In genomic region chr15:62491642-62492041, GRCh38 we compare ENCODE assay signal across 30 cellular contexts.
DNase-seq lines count a peak whose midpoint lies in the region; ATAC-seq and TF ChIP-seq lines count a peak whose summit lies in the region.
"Had no signal": no experiment of that assay in that cellular context is flagged by ENCODE, and none has a peak within 500 bp of the region (broad histone marks: within the 10 kb centered on the region; RNA-seq: fewer than 3 reads in every experiment).

No MANE protein-coding gene starts in this region.

- in situ Hi-C loops in astrocyte of the spinal cord (cut with HindIII; ENCODE audit: low sequenced_read_pairs) = no loop called here
- in situ Hi-C loops in gastrocnemius medialis (cut with MboI; ENCODE audit: low sequenced_read_pairs in 4 of 4) = no loop called here

- H4K20me1 ChIP-seq in smooth muscle cell (ENCODE audit: low read depth) = no peaks in the 10 kb centered on the region

- peak overlapping the region; percentile 39 for H3K27ac Mint-ChIP-seq in activated naive CD4-positive, alpha-beta T cell treated with anti-CD3 and anti-CD28 coated beads, Interleukin-2, amount 50 U/mL, for 24 hours
- H3K27ac Mint-ChIP-seq in activated naive CD4-positive, alpha-beta T cell treated with anti-CD3 and anti-CD28 coated beads for 36 hours = no peak overlapping the region
- H3K27ac Mint-ChIP-seq: activated naive CD8-positive, alpha-beta T cell treated with anti-CD3 and anti-CD28 coated beads, Interleukin-2, amount 10 ng/mL, durations not matched to agents 7 days and 5 days; B cell; CD8-positive, alpha-beta memory T cell; naive B cell; stimulated activated naive CD8-positive, alpha-beta T cell treated with anti-CD3 and anti-CD28 coated beads, Interleukin-15, amount 100 ng/mL, for 72 hours; T-helper 2 cell treated with Interferon-gamma antibody and Interleukin-4, amounts not matched to agents 5 μg/mL and 100 μg/mL, for 36 hours had no signal

- H3K4me3 ChIP-seq in astrocyte of the spinal cord (ENCODE audit: low read depth, low read length) = no peak overlapping the region
- H3K4me3 ChIP-seq in smooth muscle cell = no peak overlapping the region
- H3K4me3 ChIP-seq in gastrocnemius medialis = no peak overlapping the region
- H3K4me3 ChIP-seq in ascending aorta = no peak overlapping the region
- H3K4me3 ChIP-seq: HAP-1, tibial artery had no signal

- intact Hi-C loops in activated naive CD4-positive, alpha-beta T cell treated with anti-CD3 and anti-CD28 coated beads for 36 hours (cut with micrococcal nuclease) = no loop called here
- intact Hi-C loops in gastrocnemius medialis (cut with DNase I; ENCODE audit: low total_unique reads) = no loop called here
- intact Hi-C loops in ascending aorta (cut with DNase I) = no loop called here

- H3K36me3 ChIP-seq in smooth muscle cell (ENCODE audit: low read depth) = no peaks in the 10 kb centered on the region
- no peaks in the 10 kb centered on the region for H3K36me3 ChIP-seq in gastrocnemius medialis
- H3K36me3 ChIP-seq in ascending aorta = no peaks in the 10 kb centered on the region
- H3K36me3 ChIP-seq: HAP-1, tibial artery had no signal

- no peaks in the 10 kb centered on the region for H3K9me3 Mint-ChIP-seq in activated naive CD4-positive, alpha-beta T cell treated with anti-CD3 and anti-CD28 coated beads, Interleukin-2, amount 50 U/mL, for 24 hours
- H3K9me3 Mint-ChIP-seq in activated naive CD4-positive, alpha-beta T cell treated with anti-CD3 and anti-CD28 coated beads for 36 hours = no peaks in the 10 kb centered on the region
- H3K9me3 Mint-ChIP-seq: activated naive CD8-positive, alpha-beta T cell treated with anti-CD3 and anti-CD28 coated beads, Interleukin-2, amount 10 ng/mL, durations not matched to agents 7 days and 5 days; CD8-positive, alpha-beta memory T cell; naive B cell; stimulated activated naive CD8-positive, alpha-beta T cell treated with anti-CD3 and anti-CD28 coated beads, Interleukin-15, amount 100 ng/mL, for 72 hours; T-helper 2 cell treated with Interferon-gamma antibody and Interleukin-4, amounts not matched to agents 5 μg/mL and 100 μg/mL, for 36 hours had no signal

- TF ChIP-seq CTCF in astrocyte of the spinal cord (IDR thresholded peaks at IDR 0.05; ENCODE audit: low read depth, low read length) = no peak
- TF ChIP-seq CTCF in smooth muscle cell (IDR thresholded peaks at IDR 0.05; ENCODE audit: borderline replicate concordance, insufficient read depth, poor library complexity, severe bottlenecking) = no peak
- TF ChIP-seq CTCF in gastrocnemius medialis (IDR thresholded peaks at IDR 0.05 in 4 of 5, conservative IDR thresholded peaks at IDR 0.05 in 1 of 5) = no peak
- TF ChIP-seq CTCF in ascending aorta (IDR thresholded peaks at IDR 0.05) = no peak

- ATAC-seq in gastrocnemius medialis = no peak
- ATAC-seq: stimulated activated naive CD8-positive, alpha-beta T cell treated with anti-CD3 and anti-CD28 coated beads, Interleukin-15, amount 100 ng/mL, for 72 hours had no signal

- CTCF ChIA-PET in activated naive CD4-positive, alpha-beta T cell treated with anti-CD3 and anti-CD28 coated beads for 36 hours (lab: Charles Lee) = no interaction called here

- no peak overlapping the region for H3K4me3 Mint-ChIP-seq in activated naive CD4-positive, alpha-beta T cell treated with anti-CD3 and anti-CD28 coated beads, Interleukin-2, amount 50 U/mL, for 24 hours
- H3K4me3 Mint-ChIP-seq in activated naive CD4-positive, alpha-beta T cell treated with anti-CD3 and anti-CD28 coated beads for 36 hours = no peak overlapping the region
- H3K4me3 Mint-ChIP-seq: activated naive CD8-positive, alpha-beta T cell treated with anti-CD3 and anti-CD28 coated beads, Interleukin-2, amount 10 ng/mL, durations not matched to agents 7 days and 5 days; B cell; CD8-positive, alpha-beta memory T cell; naive B cell; stimulated activated naive CD8-positive, alpha-beta T cell treated with anti-CD3 and anti-CD28 coated beads, Interleukin-15, amount 100 ng/mL, for 72 hours; T-helper 2 cell treated with Interferon-gamma antibody and Interleukin-4, amounts not matched to agents 5 μg/mL and 100 μg/mL, for 36 hours had no signal

- H3K27me3 ChIP-seq in smooth muscle cell (ENCODE audit: low read depth) (no peaks in the 10 kb centered on the region), gastrocnemius medialis (no peaks in the 10 kb centered on the region), ascending aorta (no peaks in the 10 kb centered on the region)
- H3K27me3 ChIP-seq: tibial artery had no signal

- 12% methylated on average over 2 of the region's 2 CpGs for WGBS in smooth muscle cell (ENCODE audit: low lambda C conversion rate)

- no peaks in the 10 kb centered on the region for H3K4me1 Mint-ChIP-seq in activated naive CD4-positive, alpha-beta T cell treated with anti-CD3 and anti-CD28 coated beads, Interleukin-2, amount 50 U/mL, for 24 hours
- H3K4me1 Mint-ChIP-seq in activated naive CD4-positive, alpha-beta T cell treated with anti-CD3 and anti-CD28 coated beads for 36 hours (ENCODE audit: low read depth) = no peaks in the 10 kb centered on the region
- H3K4me1 Mint-ChIP-seq: activated naive CD8-positive, alpha-beta T cell treated with anti-CD3 and anti-CD28 coated beads, Interleukin-2, amount 10 ng/mL, durations not matched to agents 7 days and 5 days; B cell; CD8-positive, alpha-beta memory T cell; naive B cell; stimulated activated naive CD8-positive, alpha-beta T cell treated with anti-CD3 and anti-CD28 coated beads, Interleukin-15, amount 100 ng/mL, for 72 hours had no signal

- H3K36me3 Mint-ChIP-seq in activated naive CD4-positive, alpha-beta T cell treated with anti-CD3 and anti-CD28 coated beads, Interleukin-2, amount 50 U/mL, for 24 hours = no peaks in the 10 kb centered on the region
- H3K36me3 Mint-ChIP-seq in activated naive CD4-positive, alpha-beta T cell treated with anti-CD3 and anti-CD28 coated beads for 36 hours (ENCODE audit: low read depth) = no peaks in the 10 kb centered on the region
- H3K36me3 Mint-ChIP-seq: activated naive CD8-positive, alpha-beta T cell treated with anti-CD3 and anti-CD28 coated beads, Interleukin-2, amount 10 ng/mL, durations not matched to agents 7 days and 5 days; CD8-positive, alpha-beta memory T cell; naive B cell had no signal

- no peak for DNase-seq in activated naive CD4-positive, alpha-beta T cell treated with anti-CD3 and anti-CD28 coated beads for 36 hours
- DNase-seq in astrocyte of the spinal cord (ENCODE audit: low read depth, low spot score) (peak; percentile 23), iris pigment epithelial cell (ENCODE audit: low read depth) (peak; percentile 68), smooth muscle cell (lab: John Stamatoyannopoulos, UW; ENCODE audit: unreplicated experiment) (no peak), gastrocnemius medialis (no peak), ascending aorta (ENCODE audit: low spot score in 2 of 2) (no peak)
- no peak for DNase-seq in activated CD4-positive, alpha-beta T cell treated with anti-CD3 and anti-CD28 coated beads, Interleukin-2, amount 50 U/mL, for 48 hours
- DNase-seq: activated CD4-positive, alpha-beta T cell treated with anti-CD3 and anti-CD28 coated beads for 4 hours; activated CD8-positive, alpha-beta memory T cell treated with anti-CD3 and anti-CD28 coated beads for 24 hours; activated effector memory CD4-positive, alpha-beta T cell treated with Interleukin-2 at 50 U/mL for 16 hours; activated naive CD8-positive, alpha-beta T cell treated with anti-CD3 and anti-CD28 coated beads, Interleukin-2, amount 10 ng/mL, durations not matched to agents 7 days and 5 days; CD8-positive, alpha-beta memory T cell; DMS53; foreskin melanocyte; GDM1; hippocampal formation; naive B cell; NCI-H146; NCI-H524; SHP77; small intestine; stimulated activated CD4-positive, alpha-beta T cell treated with anti-CD3 and anti-CD28 coated beads, Interleukin-1b, Interleukin-23, amount 100 ng/mL, for 48 hours; stimulated activated CD8-positive, alpha-beta memory T cell treated with anti-CD3 and anti-CD28 coated beads, Interleukin-4, amount 100 ng/mL, for 48 hours; stimulated activated naive CD8-positive, alpha-beta T cell treated with anti-CD3 and anti-CD28 coated beads, Interleukin-15, amount 100 ng/mL, for 72 hours; tibial artery had no signal

- H3K4me1 ChIP-seq in smooth muscle cell (ENCODE audit: low read depth) = peaks cover 22% of the 10 kb centered on the region
- H3K4me1 ChIP-seq in gastrocnemius medialis = peaks cover 9 to 28% of the 10 kb centered on the region in 2 donors
- peaks cover 0 to 9% of the 10 kb centered on the region in 2 donors for H3K4me1 ChIP-seq in ascending aorta

- H3F3A ChIP-seq in smooth muscle cell (ENCODE audit: low read depth) = peaks cover 26% of the 10 kb centered on the region

- no peak for TF ChIP-seq POLR2A in gastrocnemius medialis (IDR thresholded peaks at IDR 0.05)

- peaks cover 3% of the 10 kb centered on the region for H3K27me3 Mint-ChIP-seq in activated naive CD4-positive, alpha-beta T cell treated with anti-CD3 and anti-CD28 coated beads, Interleukin-2, amount 50 U/mL, for 24 hours
- H3K27me3 Mint-ChIP-seq in activated naive CD4-positive, alpha-beta T cell treated with anti-CD3 and anti-CD28 coated beads for 36 hours (ENCODE audit: low read depth) = peaks cover 2% of the 10 kb centered on the region
- H3K27me3 Mint-ChIP-seq: naive B cell; stimulated activated naive CD8-positive, alpha-beta T cell treated with anti-CD3 and anti-CD28 coated beads, Interleukin-15, amount 100 ng/mL, for 72 hours had no signal

- H3K4me2 ChIP-seq in smooth muscle cell = peak overlapping the region; percentile 3

- H3K27ac ChIP-seq in smooth muscle cell (ENCODE audit: low read depth) (peak overlapping the region; percentile 8), gastrocnemius medialis (no peak overlapping the region), ascending aorta (no peak overlapping the region)
- H3K27ac ChIP-seq: 22Rv1, tibial artery had no signal

- no peak overlapping the region for H3K9ac ChIP-seq in smooth muscle cell (ENCODE audit: low read depth)

- no peaks in the 10 kb centered on the region for H3K9me3 ChIP-seq in smooth muscle cell (replicated peaks; ENCODE audit: low read depth)
- H3K9me3 ChIP-seq in gastrocnemius medialis = no peaks in the 10 kb centered on the region
- H3K9me3 ChIP-seq in ascending aorta = no peaks in the 10 kb centered on the region
- H3K9me3 ChIP-seq: HAP-1, tibial artery had no signal

- H3K79me2 ChIP-seq in smooth muscle cell (ENCODE audit: low read depth) = no peaks in the 10 kb centered on the region

- no peak overlapping the region for H2AFZ ChIP-seq in smooth muscle cell (ENCODE audit: low read depth)

Comparison
In these comparisons a context has a peak if more than half of its experiments do, and no peak if none do; other contexts are left out.
1. DNase-seq: peak in astrocyte of the spinal cord (single experiment) and iris pigment epithelial cell (single experiment); none in activated naive CD4-positive, alpha-beta T cell treated with anti-CD3 and anti-CD28 coated beads for 36 hours (single experiment), smooth muscle cell (single experiment), gastrocnemius medialis (0 of 2), activated CD4-positive, alpha-beta T cell treated with anti-CD3 and anti-CD28 coated beads, Interleukin-2, amount 50 U/mL, for 48 hours (0 of 2) and ascending aorta (0 of 2).